ENCODE assay signal across 8 cellular contexts in the genomic region with DNA sequence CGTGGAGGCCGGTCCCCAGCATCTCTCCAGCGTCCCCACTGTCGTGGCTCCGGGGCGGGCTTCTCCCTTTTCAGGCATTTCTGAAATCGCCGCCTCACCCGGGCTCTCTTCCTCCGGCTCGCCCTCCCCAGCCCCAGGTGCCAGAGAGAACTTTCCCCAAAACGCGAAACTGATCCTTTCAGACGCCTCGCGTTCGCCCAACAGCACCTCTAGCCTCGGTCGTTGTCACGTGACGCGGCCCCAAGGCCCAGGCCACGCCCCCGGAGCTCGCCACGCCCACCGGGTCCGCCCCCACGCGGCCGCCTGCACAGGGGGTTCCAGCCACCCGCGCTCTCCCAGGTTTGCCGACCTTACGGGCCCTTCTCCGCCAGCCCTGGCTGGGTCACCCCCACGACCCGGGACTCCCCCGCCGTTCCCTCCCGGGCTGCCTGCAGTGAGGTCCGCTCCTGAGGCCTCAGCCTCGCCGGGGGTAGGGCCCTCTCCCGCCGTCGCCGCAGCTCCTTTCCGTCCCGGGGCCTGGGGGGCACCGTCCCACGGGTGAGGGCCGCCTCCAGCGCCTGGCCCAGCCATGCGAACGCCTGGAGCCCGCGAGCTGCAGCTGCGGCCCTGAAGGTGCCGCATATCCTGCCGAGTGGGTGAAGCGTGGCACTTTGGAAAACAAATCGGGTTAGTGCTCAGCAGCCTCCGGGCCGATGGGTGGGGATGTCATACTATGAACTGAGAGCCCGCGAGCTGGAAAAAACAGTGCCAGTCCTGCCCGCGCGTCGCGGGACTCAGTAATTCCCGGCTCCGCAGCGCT. TPM values are rescaled to one million over a fixed set of nuclear protein-coding genes. Genes with fewer than 3 reads are reported as not detected.
DNase-seq lines count a peak whose midpoint lies in the region; ATAC-seq and TF ChIP-seq lines count a peak whose summit lies in the region.

No MANE protein-coding gene starts in this region.

- peaks cover 4% of the 10 kb centered on the region for H3K79me1 ChIP-seq in trophoblast cell (ENCODE audit: low read length)

- no peak overlapping the region for H3K27ac ChIP-seq in SK-N-MC
- no peak overlapping the region for H3K27ac ChIP-seq in cardiac muscle cell
- no peak overlapping the region for H3K27ac ChIP-seq in trophoblast cell (ENCODE audit: low read depth, low read length)
- peak overlapping the region; percentile 49 to 82 (median 70) for H3K27ac ChIP-seq in upper lobe of left lung

- peak overlapping the region; percentile 16 for H3K18ac ChIP-seq in trophoblast cell (ENCODE audit: low read length)

- H3K79me2 ChIP-seq in trophoblast cell (ENCODE audit: control insufficient read depth, insufficient read depth, low read length, poor library complexity): no peaks in the 10 kb centered on the region

- H2AK5ac ChIP-seq in trophoblast cell (ENCODE audit: low read length): no peak overlapping the region

- TF ChIP-seq CTCF in cardiac muscle cell (IDR thresholded peaks at IDR 0.05; ENCODE audit: low read depth, low read length) (no peak), upper lobe of left lung (IDR thresholded peaks at IDR 0.05) (no peak)

- no peaks in the 10 kb centered on the region for H3K4me1 ChIP-seq in cardiac muscle cell (ENCODE audit: low read depth)
- H3K4me1 ChIP-seq in trophoblast cell (ENCODE audit: control insufficient read depth in 1 of 2, insufficient read depth in 2 of 2, low read length in 2 of 2): peaks cover 0 to 6% of the 10 kb centered on the region in 2 experiments
- H3K4me1 ChIP-seq in upper lobe of left lung: peaks cover 4 to 15% (median 11%) of the 10 kb centered on the region in 4 donors

- H2BK5ac ChIP-seq in trophoblast cell (ENCODE audit: low read depth, low read length, poor library complexity): no peak overlapping the region

- H3K36me3 Mint-ChIP-seq in activated naive CD4-positive, alpha-beta T cell treated with anti-CD3 and anti-CD28 coated beads, Interleukin-2, amount 50 U/mL, for 72 hours: no peaks in the 10 kb centered on the region

- H3K9me3 ChIP-seq in SK-N-MC (ENCODE audit: low read depth, low read length) (no peaks in the 10 kb centered on the region), cardiac muscle cell (ENCODE audit: low read depth) (no peaks in the 10 kb centered on the region), trophoblast cell (ENCODE audit: insufficient read depth, low read depth, low read length) (peaks cover 5% of the 10 kb centered on the region), upper lobe of left lung (no peaks in the 10 kb centered on the region)

- no peak overlapping the region for H2BK12ac ChIP-seq in trophoblast cell (ENCODE audit: low read length)

- peak overlapping the region; percentile 47 for H4K8ac ChIP-seq in trophoblast cell (ENCODE audit: low read depth, low read length)

- peak in 1 of 4 donors; percentile 56 for TF ChIP-seq POLR2A in upper lobe of left lung (IDR thresholded peaks at IDR 0.05)

- DNase-seq in GF-D8 (lab: John Stamatoyannopoulos, UW): peak; percentile 23
- DNase-seq in GOT3 (lab: John Stamatoyannopoulos, UW): peak; percentile 55
- DNase-seq in LHCN-M2 (ENCODE audit: low read depth): peak; percentile 72
- no peak for DNase-seq in SK-N-MC (ENCODE audit: low read depth, low spot score)
- peak; percentile 91 to 98 for DNase-seq in activated naive CD4-positive, alpha-beta T cell treated with anti-CD3 and anti-CD28 coated beads, Interleukin-2, amount 50 U/mL, for 72 hours (ENCODE audit: low spot score in 2 of 2)
- DNase-seq in cardiac muscle cell (ENCODE audit: low read depth in 1 of 2, low spot score in 1 of 2): peak; percentile 88 to 91
- peak; percentile 75 to 84 for DNase-seq in trophoblast cell
- peak; percentile 96 to 100 for DNase-seq in upper lobe of left lung

- peak overlapping the region; percentile 78 for H3K9ac ChIP-seq in SK-N-MC (ENCODE audit: insufficient read length)
- peak overlapping the region; percentile 64 for H3K9ac ChIP-seq in trophoblast cell (ENCODE audit: low read length)

- no peak overlapping the region for H4K12ac ChIP-seq in trophoblast cell (ENCODE audit: low read depth, low read length)

- no peaks in the 10 kb centered on the region for H3K9me3 Mint-ChIP-seq in activated naive CD4-positive, alpha-beta T cell treated with anti-CD3 and anti-CD28 coated beads, Interleukin-2, amount 50 U/mL, for 72 hours

- ATAC-seq in activated naive CD4-positive, alpha-beta T cell treated with anti-CD3 and anti-CD28 coated beads, Interleukin-2, amount 50 U/mL, for 72 hours: peak; percentile 92 to 94
- ATAC-seq in upper lobe of left lung (ENCODE audit: low FRiP score in 2 of 2): peak; percentile 96 to 99

- no CpG with 5 or more reads among the region's 75 CpGs for WGBS in trophoblast cell (ENCODE audit: extremely low coverage, insufficient coverage, insufficient read length)
- 0 to 3% methylated on average over 9 to 41 of the region's 75 CpGs for WGBS in upper lobe of left lung, 2 donors

- H2AFZ ChIP-seq in trophoblast cell (ENCODE audit: insufficient read depth, low read length, poor library complexity): peak overlapping the region; percentile 82

- H3K23ac ChIP-seq in trophoblast cell (ENCODE audit: low read length): no peak overlapping the region

- peak overlapping the region; percentile 66 for H3K14ac ChIP-seq in trophoblast cell (ENCODE audit: low read length)

- peak overlapping the region; percentile 55 for H4K91ac ChIP-seq in trophoblast cell (ENCODE audit: low read depth, low read length)

- H3K36me3 ChIP-seq in SK-N-MC (ENCODE audit: insufficient read depth, low read length): no peaks in the 10 kb centered on the region
- H3K36me3 ChIP-seq in cardiac muscle cell: no peaks in the 10 kb centered on the region
- H3K36me3 ChIP-seq in trophoblast cell (ENCODE audit: control insufficient read depth in 1 of 2, insufficient read depth in 2 of 2, low read length in 2 of 2): no peaks in the 10 kb centered on the region
- no peaks in the 10 kb centered on the region for H3K36me3 ChIP-seq in upper lobe of left lung

- H3K4me2 ChIP-seq in trophoblast cell (ENCODE audit: low read length): peak overlapping the region; percentile 100

- peak overlapping the region; percentile 18 for H2BK120ac ChIP-seq in trophoblast cell (ENCODE audit: insufficient read depth, low read length, poor library complexity)

- H3K27me3 ChIP-seq in cardiac muscle cell: no peaks in the 10 kb centered on the region
- no peaks in the 10 kb centered on the region for H3K27me3 ChIP-seq in trophoblast cell (ENCODE audit: insufficient read depth, low read length)
- H3K27me3 ChIP-seq in upper lobe of left lung: no peaks in the 10 kb centered on the region

- peak overlapping the region; percentile 75 to 87 for H3K27ac Mint-ChIP-seq in activated naive CD4-positive, alpha-beta T cell treated with anti-CD3 and anti-CD28 coated beads, Interleukin-2, amount 50 U/mL, for 72 hours

- TF ChIP-seq EP300 in upper lobe of left lung (IDR thresholded peaks at IDR 0.05): no peak

- H3K4ac ChIP-seq in trophoblast cell (ENCODE audit: low read depth, low read length): no peak overlapping the region

- H3K4me3 ChIP-seq in SK-N-MC (peak overlapping the region; percentile 83), cardiac muscle cell (peak overlapping the region; percentile 39), trophoblast cell (ENCODE audit: low read depth, low read length) (peak overlapping the region; percentile 78), upper lobe of left lung (peak overlapping the region; percentile 56 to 87 (median 76))

RNA-seq across cellular contexts. Expression of gene H3-3A, which starts 21.0 kb away (rescaled TPM):
- total RNA-seq in LHCN-M2 (2014; rRNA removed) (162 and 250 TPM in 2 replicates), cardiac muscle cell (439 and 725 TPM in 2 replicates), upper lobe of left lung (100 to 1,000 TPM; 148 to 453 (median 419) TPM)
- polyA plus RNA-seq in LHCN-M2 (2012): 292 TPM
- 100 to 1,000 TPM; 292 to 444 TPM for total RNA-seq in activated naive CD4-positive, alpha-beta T cell treated with anti-CD3 and anti-CD28 coated beads, Interleukin-2, amount 50 U/mL, for 72 hours
- polyA plus RNA-seq in cardiac muscle cell: 837 and 907 TPM in 2 replicates
- polyA plus RNA-seq in trophoblast cell (2013): 1,042 and 1,059 TPM in 2 replicates

Comparison
In these comparisons a context has a peak if more than half of its experiments do, and no peak if none do; other contexts are left out.
1. H3K27ac ChIP-seq: peak in upper lobe of left lung (4 of 4); none in SK-N-MC (single experiment), cardiac muscle cell (single experiment) and trophoblast cell (single experiment).
2. Peak in every context shown above with its lines, with median percentiles within 50 percentile points of each other: H3K4me3 ChIP-seq.